1 cellular context compared by ENCODE assay signal in genomic region chr10:28705472-28705871, GRCh38.
TF ChIP-seq lines count a peak whose summit lies in the region.

No MANE protein-coding gene starts in this region.

TF ChIP-seq in K562, 482 proteins besides CTCF, POLR2A, EP300 and RAD21:
- no peak for TF ChIP-seq IRF1 (CRISPR knock-in tag; IDR thresholded peaks at IDR 0.05; ENCODE audit: borderline replicate concordance)
- no peak for TF ChIP-seq JUN (IDR thresholded peaks at IDR 0.05; ENCODE audit: borderline replicate concordance, low read depth, low read length)
- TF ChIP-seq JUN (CRISPR knock-in tag; IDR thresholded peaks at IDR 0.05; ENCODE audit: borderline replicate concordance) = no peak
- TF ChIP-seq SMARCA5 (IDR thresholded peaks at IDR 0.05) = no peak
- TF ChIP-seq BDP1 (IDR thresholded peaks at IDR 0.05; ENCODE audit: insufficient read depth, insufficient read length) = no peak
- no peak for TF ChIP-seq SRSF3 (IDR thresholded peaks at IDR 0.05; ENCODE audit: insufficient read depth, low read length)
- no peak for TF ChIP-seq SFPQ (IDR thresholded peaks at IDR 0.05; ENCODE audit: low read depth, low read length)
- no peak for TF ChIP-seq ETV6 (IDR thresholded peaks at IDR 0.05; ENCODE audit: borderline replicate concordance in 1 of 2, low read depth in 2 of 2, low read length in 1 of 2)
- TF ChIP-seq ETV6 (CRISPR knock-in tag; IDR thresholded peaks at IDR 0.05; ENCODE audit: borderline replicate concordance) = no peak
- no peak for TF ChIP-seq ZNF778 (CRISPR knock-in tag; IDR thresholded peaks at IDR 0.05)
